In genomic region chr12:125888921-125889320, GRCh38 we compare ENCODE assay signal across 16 cellular contexts.
A peak's percentile ranks its signal among the peaks of the same experiment; 100 is the strongest.
DNase-seq lines count a peak whose midpoint lies in the region; ATAC-seq and TF ChIP-seq lines count a peak whose summit lies in the region.
"Had no signal": no experiment of that assay in that cellular context is flagged by ENCODE, and none has a peak within 500 bp of the region (broad histone marks: within the 10 kb centered on the region; RNA-seq: fewer than 3 reads in every experiment).

No MANE protein-coding gene starts in this region.

- DNase-seq in adipocyte (ENCODE audit: low read depth) (peak; percentile 21), astrocyte of the hippocampus (ENCODE audit: low read depth, low spot score) (peak; percentile 64), endodermal cell (no peak), midbrain (lab: John Stamatoyannopoulos, UW) (no peak), retina (no peak)
- DNase-seq: 8988T; CD4-positive, alpha-beta memory T cell; DMS153; DMS79; GDM1; GOT3 had no signal

- H3K9me3 ChIP-seq in adipocyte (ENCODE audit: control insufficient read depth, low read length) = no peaks in the 10 kb centered on the region
- peaks cover 48% of the 10 kb centered on the region for H3K9me3 ChIP-seq in endodermal cell (ENCODE audit: control insufficient read depth, low read length)
- H3K9me3 ChIP-seq: BLaER1, HAP-1 had no signal

- H3K4me3 Mint-ChIP-seq in endodermal cell = no peak overlapping the region
- H3K4me3 Mint-ChIP-seq: CD14-positive monocyte; CD4-positive, alpha-beta memory T cell had no signal

- peaks cover 16% of the 10 kb centered on the region for H3K4me1 Mint-ChIP-seq in endodermal cell
- H3K4me1 Mint-ChIP-seq: CD14-positive monocyte; CD4-positive, alpha-beta memory T cell had no signal

- H3K27ac ChIP-seq in endodermal cell (ENCODE audit: low read depth, low read length) = no peak overlapping the region
- H3K27ac ChIP-seq: BLaER1 had no signal

- ATAC-seq in HG03159 (IDR thresholded peaks at IDR 0.05; ENCODE audit: unreplicated experiment) (no peak), GM19023 (IDR thresholded peaks at IDR 0.05; ENCODE audit: unreplicated experiment) (no peak)

- H3K9me3 Mint-ChIP-seq in endodermal cell = peaks cover 15% of the 10 kb centered on the region

- H3K9ac ChIP-seq in adipocyte (ENCODE audit: low read length) = no peak overlapping the region
- no peak overlapping the region for H3K9ac ChIP-seq in endodermal cell (ENCODE audit: extremely low read depth, low read length, poor library complexity, severe bottlenecking)
- H3K9ac ChIP-seq: BLaER1 had no signal

- no peaks in the 10 kb centered on the region for H3K27me3 Mint-ChIP-seq in endodermal cell (ENCODE audit: insufficient read depth)

- H3K27me3 ChIP-seq in adipocyte (replicated peaks; ENCODE audit: control insufficient read depth, insufficient read depth, low read length) (no peaks in the 10 kb centered on the region), endodermal cell (ENCODE audit: control insufficient read depth, insufficient read depth, low read length, poor library complexity, severe bottlenecking) (no peaks in the 10 kb centered on the region)
- H3K27me3 ChIP-seq: BLaER1 had no signal

- H3K4me3 ChIP-seq in adipocyte (ENCODE audit: low read length) (no peak overlapping the region), endodermal cell (ENCODE audit: low read length) (no peak overlapping the region)
- H3K4me3 ChIP-seq: BLaER1, HAP-1 had no signal

- TF ChIP-seq CTCF in endodermal cell (conservative IDR thresholded peaks at IDR 0.05) = peak; percentile 6

- H3K36me3 ChIP-seq in adipocyte (ENCODE audit: control insufficient read depth, insufficient read depth, low read length, severe bottlenecking) (no peaks in the 10 kb centered on the region), endodermal cell (ENCODE audit: control insufficient read depth, insufficient read depth, low read length) (no peaks in the 10 kb centered on the region)
- H3K36me3 ChIP-seq: BLaER1, HAP-1 had no signal

- no peaks in the 10 kb centered on the region for H3K4me1 ChIP-seq in adipocyte (ENCODE audit: control insufficient read depth, insufficient read depth, low read length)
- H3K4me1 ChIP-seq in endodermal cell (ENCODE audit: control insufficient read depth, insufficient read depth, low read length) = no peaks in the 10 kb centered on the region
- H3K4me1 ChIP-seq: BLaER1, HAP-1 had no signal

- H3K27ac Mint-ChIP-seq in endodermal cell = no peak overlapping the region
- H3K27ac Mint-ChIP-seq: CD14-positive monocyte; CD4-positive, alpha-beta memory T cell had no signal

- H3K36me3 Mint-ChIP-seq in endodermal cell (ENCODE audit: low read depth) = no peaks in the 10 kb centered on the region
- H3K36me3 Mint-ChIP-seq: CD14-positive monocyte; CD4-positive, alpha-beta memory T cell had no signal

Comparison
In these comparisons a context has a peak if more than half of its experiments do, and no peak if none do; other contexts are left out.
1. DNase-seq: peak in adipocyte (single experiment) and astrocyte of the hippocampus (single experiment); none in endodermal cell (single experiment), midbrain (single experiment) and retina (single experiment).